In the genomic region with DNA sequence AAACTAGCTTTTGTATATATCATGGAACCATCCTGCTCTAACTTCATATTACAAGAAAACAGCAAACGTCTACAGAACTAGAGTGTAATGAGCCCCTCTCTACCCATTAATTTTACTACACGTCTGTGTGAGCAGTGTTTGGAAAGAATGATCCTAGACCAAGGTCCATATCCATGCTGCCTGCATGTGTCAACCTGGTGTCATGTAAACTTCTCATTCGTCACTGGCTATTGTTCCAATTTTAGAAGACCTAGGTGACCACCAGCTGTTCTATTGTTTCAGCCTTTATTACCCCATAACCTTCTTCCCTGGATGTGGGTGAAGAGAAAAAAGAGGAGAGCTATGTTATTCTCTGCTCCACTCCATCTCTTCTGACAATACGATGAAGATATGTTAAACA, we compare ENCODE assay signal across 1 cellular context.
TF ChIP-seq lines count a peak whose summit lies in the region.

No MANE protein-coding gene starts in this region.

TF ChIP-seq in HepG2, 621 proteins besides CTCF, POLR2A, EP300 and RAD21 (continued from another document and continues in another):
- TF ChIP-seq, protein P1, sequence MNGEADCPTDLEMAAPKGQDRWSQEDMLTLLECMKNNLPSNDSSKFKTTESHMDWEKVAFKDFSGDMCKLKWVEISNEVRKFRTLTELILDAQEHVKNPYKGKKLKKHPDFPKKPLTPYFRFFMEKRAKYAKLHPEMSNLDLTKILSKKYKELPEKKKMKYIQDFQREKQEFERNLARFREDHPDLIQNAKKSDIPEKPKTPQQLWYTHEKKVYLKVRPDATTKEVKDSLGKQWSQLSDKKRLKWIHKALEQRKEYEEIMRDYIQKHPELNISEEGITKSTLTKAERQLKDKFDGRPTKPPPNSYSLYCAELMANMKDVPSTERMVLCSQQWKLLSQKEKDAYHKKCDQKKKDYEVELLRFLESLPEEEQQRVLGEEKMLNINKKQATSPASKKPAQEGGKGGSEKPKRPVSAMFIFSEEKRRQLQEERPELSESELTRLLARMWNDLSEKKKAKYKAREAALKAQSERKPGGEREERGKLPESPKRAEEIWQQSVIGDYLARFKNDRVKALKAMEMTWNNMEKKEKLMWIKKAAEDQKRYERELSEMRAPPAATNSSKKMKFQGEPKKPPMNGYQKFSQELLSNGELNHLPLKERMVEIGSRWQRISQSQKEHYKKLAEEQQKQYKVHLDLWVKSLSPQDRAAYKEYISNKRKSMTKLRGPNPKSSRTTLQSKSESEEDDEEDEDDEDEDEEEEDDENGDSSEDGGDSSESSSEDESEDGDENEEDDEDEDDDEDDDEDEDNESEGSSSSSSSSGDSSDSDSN (CRISPR knock-in tag; IDR thresholded peaks at IDR 0.05) = no peak
- 0 out of 2 replicates have a peak, but pooled peaks have one; percentile 28 for TF ChIP-seq MEF2D (CRISPR knock-in tag; IDR thresholded peaks at IDR 0.05)
- TF ChIP-seq ZNF382 (CRISPR knock-in tag; IDR thresholded peaks at IDR 0.05; ENCODE audit: borderline replicate concordance) = no peak
- TF ChIP-seq CENPX (CRISPR knock-in tag; IDR thresholded peaks at IDR 0.05) = no peak
- no peak for TF ChIP-seq RXRB (CRISPR knock-in tag; IDR thresholded peaks at IDR 0.05; ENCODE audit: borderline replicate concordance)
- TF ChIP-seq PHF8 (CRISPR knock-in tag; IDR thresholded peaks at IDR 0.05) = no peak
- TF ChIP-seq ZC3H4 (CRISPR knock-in tag; IDR thresholded peaks at IDR 0.05; ENCODE audit: borderline replicate concordance) = no peak
- no peak for TF ChIP-seq JARID2 (CRISPR knock-in tag; IDR thresholded peaks at IDR 0.05; ENCODE audit: insufficient replicate concordance)
- peak; percentile 47 for TF ChIP-seq SAP130 (CRISPR knock-in tag; IDR thresholded peaks at IDR 0.05; ENCODE audit: low read depth)
- TF ChIP-seq AGO1 (IDR thresholded peaks at IDR 0.05; ENCODE audit: low read depth, low read length, poor library complexity, severe bottlenecking) = no peak
- no peak for TF ChIP-seq ZNF580 (CRISPR knock-in tag; IDR thresholded peaks at IDR 0.05; ENCODE audit: borderline replicate concordance, low read depth)
- TF ChIP-seq, protein P2, sequence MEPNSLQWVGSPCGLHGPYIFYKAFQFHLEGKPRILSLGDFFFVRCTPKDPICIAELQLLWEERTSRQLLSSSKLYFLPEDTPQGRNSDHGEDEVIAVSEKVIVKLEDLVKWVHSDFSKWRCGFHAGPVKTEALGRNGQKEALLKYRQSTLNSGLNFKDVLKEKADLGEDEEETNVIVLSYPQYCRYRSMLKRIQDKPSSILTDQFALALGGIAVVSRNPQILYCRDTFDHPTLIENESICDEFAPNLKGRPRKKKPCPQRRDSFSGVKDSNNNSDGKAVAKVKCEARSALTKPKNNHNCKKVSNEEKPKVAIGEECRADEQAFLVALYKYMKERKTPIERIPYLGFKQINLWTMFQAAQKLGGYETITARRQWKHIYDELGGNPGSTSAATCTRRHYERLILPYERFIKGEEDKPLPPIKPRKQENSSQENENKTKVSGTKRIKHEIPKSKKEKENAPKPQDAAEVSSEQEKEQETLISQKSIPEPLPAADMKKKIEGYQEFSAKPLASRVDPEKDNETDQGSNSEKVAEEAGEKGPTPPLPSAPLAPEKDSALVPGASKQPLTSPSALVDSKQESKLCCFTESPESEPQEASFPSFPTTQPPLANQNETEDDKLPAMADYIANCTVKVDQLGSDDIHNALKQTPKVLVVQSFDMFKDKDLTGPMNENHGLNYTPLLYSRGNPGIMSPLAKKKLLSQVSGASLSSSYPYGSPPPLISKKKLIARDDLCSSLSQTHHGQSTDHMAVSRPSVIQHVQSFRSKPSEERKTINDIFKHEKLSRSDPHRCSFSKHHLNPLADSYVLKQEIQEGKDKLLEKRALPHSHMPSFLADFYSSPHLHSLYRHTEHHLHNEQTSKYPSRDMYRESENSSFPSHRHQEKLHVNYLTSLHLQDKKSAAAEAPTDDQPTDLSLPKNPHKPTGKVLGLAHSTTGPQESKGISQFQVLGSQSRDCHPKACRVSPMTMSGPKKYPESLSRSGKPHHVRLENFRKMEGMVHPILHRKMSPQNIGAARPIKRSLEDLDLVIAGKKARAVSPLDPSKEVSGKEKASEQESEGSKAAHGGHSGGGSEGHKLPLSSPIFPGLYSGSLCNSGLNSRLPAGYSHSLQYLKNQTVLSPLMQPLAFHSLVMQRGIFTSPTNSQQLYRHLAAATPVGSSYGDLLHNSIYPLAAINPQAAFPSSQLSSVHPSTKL (CRISPR knock-in tag; IDR thresholded peaks at IDR 0.05) = peak; percentile 51; the same call in 1 of the 2 replicates
- no peak for TF ChIP-seq NAIF1 (CRISPR knock-in tag; IDR thresholded peaks at IDR 0.05; ENCODE audit: borderline replicate concordance)
- no peak for TF ChIP-seq MYNN (CRISPR knock-in tag; IDR thresholded peaks at IDR 0.05; ENCODE audit: low read depth)
- no peak for TF ChIP-seq ADNP (CRISPR knock-in tag; IDR thresholded peaks at IDR 0.05)
- no peak for TF ChIP-seq ZSCAN31 (CRISPR knock-in tag; IDR thresholded peaks at IDR 0.05; ENCODE audit: low read depth)
- TF ChIP-seq KLF6 (CRISPR knock-in tag; IDR thresholded peaks at IDR 0.05) = no peak
- no peak for TF ChIP-seq SP140L (CRISPR knock-in tag; IDR thresholded peaks at IDR 0.05; ENCODE audit: borderline replicate concordance)
- TF ChIP-seq SOX5 (CRISPR knock-in tag; IDR thresholded peaks at IDR 0.05; ENCODE audit: borderline replicate concordance) = peak; percentile 98
- TF ChIP-seq KMT2A (CRISPR knock-in tag; IDR thresholded peaks at IDR 0.05) = no peak
- no peak for TF ChIP-seq ARNT (IDR thresholded peaks at IDR 0.05)
- no peak for TF ChIP-seq FLYWCH1 (CRISPR knock-in tag; IDR thresholded peaks at IDR 0.05)
- no peak for TF ChIP-seq TBX2 (CRISPR knock-in tag; IDR thresholded peaks at IDR 0.05; ENCODE audit: borderline replicate concordance)
- TF ChIP-seq ATAD3A (CRISPR knock-in tag; IDR thresholded peaks at IDR 0.05) = no peak
- no peak for TF ChIP-seq MAF1 (CRISPR knock-in tag; IDR thresholded peaks at IDR 0.05; ENCODE audit: borderline replicate concordance)
- TF ChIP-seq THYN1 (CRISPR knock-in tag; IDR thresholded peaks at IDR 0.05; ENCODE audit: borderline replicate concordance, low read depth) = no peak
- no peak for TF ChIP-seq ASH2L (IDR thresholded peaks at IDR 0.05; ENCODE audit: insufficient read length, low read depth, low read length)
- TF ChIP-seq, protein P3, sequence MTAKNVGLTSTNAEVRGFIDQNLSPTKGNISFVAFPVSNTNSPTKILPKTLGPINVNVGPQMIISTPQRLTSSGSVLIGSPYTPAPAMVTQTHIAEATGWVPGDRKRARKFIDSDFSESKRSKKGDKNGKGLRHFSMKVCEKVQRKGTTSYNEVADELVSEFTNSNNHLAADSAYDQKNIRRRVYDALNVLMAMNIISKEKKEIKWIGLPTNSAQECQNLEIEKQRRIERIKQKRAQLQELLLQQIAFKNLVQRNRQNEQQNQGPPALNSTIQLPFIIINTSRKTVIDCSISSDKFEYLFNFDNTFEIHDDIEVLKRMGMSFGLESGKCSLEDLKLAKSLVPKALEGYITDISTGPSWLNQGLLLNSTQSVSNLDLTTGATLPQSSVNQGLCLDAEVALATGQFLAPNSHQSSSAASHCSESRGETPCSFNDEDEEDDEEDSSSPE (CRISPR knock-in tag; IDR thresholded peaks at IDR 0.05) = no peak
- no peak for TF ChIP-seq ZNF251 (CRISPR knock-in tag; IDR thresholded peaks at IDR 0.05)
- TF ChIP-seq, protein P4, sequence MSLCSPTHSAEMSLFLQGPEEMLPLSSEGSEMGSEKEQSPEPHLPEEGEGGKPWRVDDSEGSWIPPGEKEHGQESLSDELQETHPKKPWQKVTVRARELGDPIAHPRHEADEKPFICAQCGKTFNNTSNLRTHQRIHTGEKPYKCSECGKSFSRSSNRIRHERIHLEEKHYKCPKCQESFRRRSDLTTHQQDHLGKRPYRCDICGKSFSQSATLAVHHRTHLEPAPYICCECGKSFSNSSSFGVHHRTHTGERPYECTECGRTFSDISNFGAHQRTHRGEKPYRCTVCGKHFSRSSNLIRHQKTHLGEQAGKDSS (CRISPR knock-in tag; IDR thresholded peaks at IDR 0.05; ENCODE audit: borderline replicate concordance, low read depth) = no peak
- TF ChIP-seq KLF15 (CRISPR knock-in tag; IDR thresholded peaks at IDR 0.05; ENCODE audit: borderline replicate concordance) = no peak
- no peak for TF ChIP-seq CHD4 (IDR thresholded peaks at IDR 0.05; ENCODE audit: borderline replicate concordance, low read length)
- no peak for TF ChIP-seq ZNF816 (CRISPR knock-in tag; IDR thresholded peaks at IDR 0.05; ENCODE audit: borderline replicate concordance)
- TF ChIP-seq TEAD3 (CRISPR knock-in tag; optimal IDR thresholded peaks at IDR 0.05; ENCODE audit: borderline replicate concordance) = peak; percentile 25
- TF ChIP-seq, protein P5, sequence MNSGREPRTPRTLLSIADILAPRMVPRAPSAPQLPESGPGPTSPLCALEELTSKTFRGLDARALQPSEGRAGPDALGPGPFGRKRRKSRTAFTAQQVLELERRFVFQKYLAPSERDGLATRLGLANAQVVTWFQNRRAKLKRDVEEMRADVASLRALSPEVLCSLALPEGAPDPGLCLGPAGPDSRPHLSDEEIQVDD (CRISPR knock-in tag; IDR thresholded peaks at IDR 0.05; ENCODE audit: borderline replicate concordance) = no peak
- TF ChIP-seq HNF4A (CRISPR knock-in tag; IDR thresholded peaks at IDR 0.05) = peak; percentile 69
- TF ChIP-seq REXO4 (CRISPR knock-in tag; IDR thresholded peaks at IDR 0.05; ENCODE audit: borderline replicate concordance) = no peak
- TF ChIP-seq HOXA9 (CRISPR knock-in tag; IDR thresholded peaks at IDR 0.05; ENCODE audit: borderline replicate concordance) = no peak
- TF ChIP-seq, protein P6, sequence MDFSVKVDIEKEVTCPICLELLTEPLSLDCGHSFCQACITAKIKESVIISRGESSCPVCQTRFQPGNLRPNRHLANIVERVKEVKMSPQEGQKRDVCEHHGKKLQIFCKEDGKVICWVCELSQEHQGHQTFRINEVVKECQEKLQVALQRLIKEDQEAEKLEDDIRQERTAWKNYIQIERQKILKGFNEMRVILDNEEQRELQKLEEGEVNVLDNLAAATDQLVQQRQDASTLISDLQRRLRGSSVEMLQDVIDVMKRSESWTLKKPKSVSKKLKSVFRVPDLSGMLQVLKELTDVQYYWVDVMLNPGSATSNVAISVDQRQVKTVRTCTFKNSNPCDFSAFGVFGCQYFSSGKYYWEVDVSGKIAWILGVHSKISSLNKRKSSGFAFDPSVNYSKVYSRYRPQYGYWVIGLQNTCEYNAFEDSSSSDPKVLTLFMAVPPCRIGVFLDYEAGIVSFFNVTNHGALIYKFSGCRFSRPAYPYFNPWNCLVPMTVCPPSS (IDR thresholded peaks at IDR 0.05) = no peak
- no peak for TF ChIP-seq DRAP1 (CRISPR knock-in tag; IDR thresholded peaks at IDR 0.05)
- TF ChIP-seq MEIS1 (CRISPR knock-in tag; IDR thresholded peaks at IDR 0.05; ENCODE audit: borderline replicate concordance) = no peak
- no peak for TF ChIP-seq MED1 (CRISPR knock-in tag; IDR thresholded peaks at IDR 0.05)
- no peak for TF ChIP-seq TEAD2 (CRISPR knock-in tag; IDR thresholded peaks at IDR 0.05)
- TF ChIP-seq ZNF12 (CRISPR knock-in tag; IDR thresholded peaks at IDR 0.05) = no peak
- no peak for TF ChIP-seq TAF15 (IDR thresholded peaks at IDR 0.05; ENCODE audit: low read depth, low read length, poor library complexity, severe bottlenecking)
- TF ChIP-seq ZBTB42 (CRISPR knock-in tag; IDR thresholded peaks at IDR 0.05) = no peak
- peak; percentile 45 for TF ChIP-seq FOXA3 (CRISPR knock-in tag; IDR thresholded peaks at IDR 0.05)
- TF ChIP-seq PAX8 (CRISPR knock-in tag; IDR thresholded peaks at IDR 0.05; ENCODE audit: borderline replicate concordance) = no peak
- no peak for TF ChIP-seq ZNF605 (CRISPR knock-in tag; IDR thresholded peaks at IDR 0.05)
- TF ChIP-seq, protein P7, sequence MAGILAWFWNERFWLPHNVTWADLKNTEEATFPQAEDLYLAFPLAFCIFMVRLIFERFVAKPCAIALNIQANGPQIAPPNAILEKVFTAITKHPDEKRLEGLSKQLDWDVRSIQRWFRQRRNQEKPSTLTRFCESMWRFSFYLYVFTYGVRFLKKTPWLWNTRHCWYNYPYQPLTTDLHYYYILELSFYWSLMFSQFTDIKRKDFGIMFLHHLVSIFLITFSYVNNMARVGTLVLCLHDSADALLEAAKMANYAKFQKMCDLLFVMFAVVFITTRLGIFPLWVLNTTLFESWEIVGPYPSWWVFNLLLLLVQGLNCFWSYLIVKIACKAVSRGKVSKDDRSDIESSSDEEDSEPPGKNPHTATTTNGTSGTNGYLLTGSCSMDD (CRISPR knock-in tag; IDR thresholded peaks at IDR 0.05) = no peak
- TF ChIP-seq, protein P8, sequence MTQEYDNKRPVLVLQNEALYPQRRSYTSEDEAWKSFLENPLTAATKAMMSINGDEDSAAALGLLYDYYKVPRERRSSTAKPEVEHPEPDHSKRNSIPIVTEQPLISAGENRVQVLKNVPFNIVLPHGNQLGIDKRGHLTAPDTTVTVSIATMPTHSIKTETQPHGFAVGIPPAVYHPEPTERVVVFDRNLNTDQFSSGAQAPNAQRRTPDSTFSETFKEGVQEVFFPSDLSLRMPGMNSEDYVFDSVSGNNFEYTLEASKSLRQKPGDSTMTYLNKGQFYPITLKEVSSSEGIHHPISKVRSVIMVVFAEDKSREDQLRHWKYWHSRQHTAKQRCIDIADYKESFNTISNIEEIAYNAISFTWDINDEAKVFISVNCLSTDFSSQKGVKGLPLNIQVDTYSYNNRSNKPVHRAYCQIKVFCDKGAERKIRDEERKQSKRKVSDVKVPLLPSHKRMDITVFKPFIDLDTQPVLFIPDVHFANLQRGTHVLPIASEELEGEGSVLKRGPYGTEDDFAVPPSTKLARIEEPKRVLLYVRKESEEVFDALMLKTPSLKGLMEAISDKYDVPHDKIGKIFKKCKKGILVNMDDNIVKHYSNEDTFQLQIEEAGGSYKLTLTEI (CRISPR knock-in tag; conservative IDR thresholded peaks at IDR 0.05) = no peak
- TF ChIP-seq ZNF782 (CRISPR knock-in tag; IDR thresholded peaks at IDR 0.05; ENCODE audit: borderline replicate concordance) = no peak
- no peak for TF ChIP-seq POLR2G (IDR thresholded peaks at IDR 0.05; ENCODE audit: low read depth, low read length)
- TF ChIP-seq, protein P9, sequence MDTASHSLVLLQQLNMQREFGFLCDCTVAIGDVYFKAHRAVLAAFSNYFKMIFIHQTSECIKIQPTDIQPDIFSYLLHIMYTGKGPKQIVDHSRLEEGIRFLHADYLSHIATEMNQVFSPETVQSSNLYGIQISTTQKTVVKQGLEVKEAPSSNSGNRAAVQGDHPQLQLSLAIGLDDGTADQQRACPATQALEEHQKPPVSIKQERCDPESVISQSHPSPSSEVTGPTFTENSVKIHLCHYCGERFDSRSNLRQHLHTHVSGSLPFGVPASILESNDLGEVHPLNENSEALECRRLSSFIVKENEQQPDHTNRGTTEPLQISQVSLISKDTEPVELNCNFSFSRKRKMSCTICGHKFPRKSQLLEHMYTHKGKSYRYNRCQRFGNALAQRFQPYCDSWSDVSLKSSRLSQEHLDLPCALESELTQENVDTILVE (CRISPR knock-in tag; IDR thresholded peaks at IDR 0.05) = no peak
- TF ChIP-seq HNF4G (IDR thresholded peaks at IDR 0.05; ENCODE audit: borderline replicate concordance, low read depth, low read length) = peak; percentile 27; the same call in 1 of the 2 replicates
- no peak for TF ChIP-seq HNF4G (CRISPR knock-in tag; IDR thresholded peaks at IDR 0.05; ENCODE audit: borderline replicate concordance, low read depth)
- no peak for TF ChIP-seq HOXA5 (CRISPR knock-in tag; IDR thresholded peaks at IDR 0.05)
- TF ChIP-seq NCOR1 (IDR thresholded peaks at IDR 0.05; ENCODE audit: borderline replicate concordance, low read length) = peak; percentile 27; the same call in 1 of the 2 replicates
